In the genomic region with DNA sequence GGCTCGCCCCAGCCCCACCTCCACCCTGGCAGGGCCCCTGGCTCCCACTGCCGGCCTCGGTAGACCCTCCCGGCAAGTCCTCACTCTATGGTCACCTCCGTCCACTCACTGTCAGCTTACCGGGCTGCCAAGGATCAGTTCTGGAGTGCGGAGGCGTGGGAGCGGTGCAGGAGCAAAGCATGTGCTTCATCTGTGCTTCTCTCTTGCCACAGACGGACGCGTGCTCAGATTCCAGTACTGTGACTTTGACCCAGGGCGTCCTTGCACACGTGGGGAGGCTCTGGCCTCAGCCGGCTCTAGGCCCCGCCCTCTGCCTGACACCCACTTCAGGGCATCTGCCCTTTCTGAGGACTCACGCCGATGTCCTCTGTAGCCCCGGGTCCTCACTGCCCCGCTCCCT, we compare ENCODE assay signal across 26 cellular contexts.
DNase-seq lines count a peak whose midpoint lies in the region; ATAC-seq, FAIRE-seq and TF ChIP-seq lines count a peak whose summit lies in the region.
"Had no signal": no experiment of that assay in that cellular context is flagged by ENCODE, and none has a peak within 500 bp of the region (broad histone marks: within the 10 kb centered on the region; RNA-seq: fewer than 3 reads in every experiment).

No MANE protein-coding gene starts in this region.

- H3K56ac ChIP-seq in H1 (replicated peaks; ENCODE audit: insufficient read length, low read depth, low read length) = no peak overlapping the region

- TF ChIP-seq RAD21 in H1 (IDR thresholded peaks at IDR 0.05 in 1 of 2, conservative IDR thresholded peaks at IDR 0.05 in 1 of 2; ENCODE audit: low read depth in 2 of 2, low read length in 2 of 2) (no peak), HepG2 (CRISPR knock-in tag; IDR thresholded peaks at IDR 0.05) (no peak)

- WGBS in H1 (ENCODE audit: extremely low coverage in 1 of 2, insufficient coverage in 1 of 2, insufficient read length in 1 of 2, insufficient replicate concordance in 2 of 2, low coverage in 1 of 2, low lambda C conversion rate in 2 of 2, missing lambda C conversion rate in 1 of 2), 2 experiments = 87% methylated on average over 20 of the region's 20 CpGs; no CpG with 5 or more reads in 1 of the 2 experiments
- WGBS in HepG2 (ENCODE audit: low lambda C conversion rate) = 52% methylated on average over 16 of the region's 20 CpGs
- 31 to 58% methylated on average over 20 of the region's 20 CpGs for WGBS in pancreas, 2 donors

- H2BK15ac ChIP-seq in H1 (ENCODE audit: low read length) = no peak overlapping the region

- H3K79me1 ChIP-seq in H1 (ENCODE audit: low read depth, low read length) = no peaks in the 10 kb centered on the region

- no peak overlapping the region for H2BK20ac ChIP-seq in H1 (ENCODE audit: low read length)

- FAIRE-seq in H1 (lab: Jason Lieb, UNC) (no peak), HepG2 (lab: Jason Lieb, UNC) (no peak), pancreas (lab: Jason Lieb, UNC) (no peak)
- FAIRE-seq: GM12891 had no signal

- H2BK12ac ChIP-seq in H1 (ENCODE audit: low read depth, low read length) = 0 out of 2 replicates have a peak overlapping the region, but pooled peaks have one; percentile 75

- H3K27me3 ChIP-seq in H1 (replicated peaks in 1 of 4; ENCODE audit: control insufficient read depth in 3 of 4, extremely low read depth in 1 of 4, insufficient read depth in 3 of 4, low read length in 3 of 4) (no peaks in the 10 kb centered on the region), HepG2 (ENCODE audit: control insufficient read depth in 1 of 2, insufficient read depth in 2 of 2, low read length in 2 of 2) (no peaks in the 10 kb centered on the region), pancreas (no peaks in the 10 kb centered on the region), upper lobe of right lung (no peaks in the 10 kb centered on the region), foreskin keratinocyte (no peaks in the 10 kb centered on the region)
- H3K27me3 ChIP-seq: BLaER1 treated with 17β-estradiol and CSF1 and Interleukin-3, amounts not matched to agents 10 nM and 100 nM; colonic mucosa; tibial artery had no signal

- H3K9ac ChIP-seq in H1 (replicated peaks in 1 of 4; ENCODE audit: extremely low read depth in 1 of 4, low read depth in 3 of 4, low read length in 3 of 4) (no peak overlapping the region), HepG2 (ENCODE audit: insufficient read depth, low read depth, low read length) (no peak overlapping the region)
- H3K9ac ChIP-seq: BLaER1 treated with 17β-estradiol and CSF1 and Interleukin-3, amounts not matched to agents 10 nM and 100 nM had no signal

- TF ChIP-seq EP300 in H1 (IDR thresholded peaks at IDR 0.05; ENCODE audit: borderline replicate concordance in 1 of 2, low read depth in 2 of 2, low read length in 2 of 2) = no peak
- no peak for TF ChIP-seq EP300 in HepG2 (IDR thresholded peaks at IDR 0.05; ENCODE audit: low read depth in 2 of 2, low read length in 2 of 2)
- TF ChIP-seq EP300 in HepG2 (CRISPR knock-in tag; IDR thresholded peaks at IDR 0.05; ENCODE audit: borderline replicate concordance) = no peak

- H3K4me3 ChIP-seq in H1 (ENCODE audit: extremely low read depth in 1 of 4, insufficient read depth in 2 of 4, low read depth in 3 of 4, low read length in 4 of 4) (no peak overlapping the region), HepG2 (replicated peaks in 1 of 3; ENCODE audit: insufficient read depth in 1 of 3, low read depth in 2 of 3, low read length in 3 of 3) (peak overlapping the region in 1 of 3 experiments; percentile 6; a peak in 1 of 6 replicates), pancreas (peak overlapping the region in 1 of 4 donors; percentile 25), upper lobe of right lung (no peak overlapping the region)
- H3K4me3 ChIP-seq: BLaER1 treated with 17β-estradiol and CSF1 and Interleukin-3, amounts not matched to agents 10 nM and 100 nM; colonic mucosa; tibial artery had no signal

- no peak overlapping the region for H2AK5ac ChIP-seq in H1 (ENCODE audit: low read depth, low read length)

- H2AFZ ChIP-seq in H1 (ENCODE audit: low read length) (no peak overlapping the region), HepG2 (ENCODE audit: low read length) (no peak overlapping the region)

- no peak overlapping the region for H2BK120ac ChIP-seq in H1 (replicated peaks; ENCODE audit: low read depth, low read length)

- H3K4ac ChIP-seq in H1 (replicated peaks; ENCODE audit: insufficient read length, low read depth, low read length) = peak overlapping the region; percentile 39

- DNase-seq in H1 (ENCODE audit: low read depth in 1 of 2, low spot score in 2 of 2) = no peak
- peak; percentile 8 for DNase-seq in HepG2 (ENCODE audit: low spot score)
- DNase-seq in pancreas = peak in 5 of 6 donors; percentile 35 to 76 (median 65)
- peak; percentile 59 for DNase-seq in upper lobe of right lung
- DNase-seq in foreskin keratinocyte = no peak
- no peak for DNase-seq in NCI-H345 (lab: John Stamatoyannopoulos, UW)
- DNase-seq: activated CD4-positive, alpha-beta memory T cell treated with anti-CD3 and anti-CD28 coated beads, Interleukin-2, amount 10 ng/mL, durations not matched to agents 7 days and 5 days; activated CD4-positive, alpha-beta T cell treated with anti-CD3 and anti-CD28 coated beads for 1 hour; activated CD8-positive, alpha-beta memory T cell treated with anti-CD3 and anti-CD28 coated beads, Interleukin-2, amount 50 U/mL, for 4 hours; amygdala; colonic mucosa; effector CD4-positive, alpha-beta T cell; H7; KBM-7; naive thymus-derived CD8-positive, alpha-beta T cell; NCI-H1417; NCI-H2029; NCI-H526; SHP77; stimulated activated CD4-positive, alpha-beta T cell treated with anti-CD3 and anti-CD28 coated beads, Interleukin-4, amount 100 ng/mL, for 24 hours; T-helper 2 cell had no signal

- no peak overlapping the region for H3K23ac ChIP-seq in H1 (ENCODE audit: insufficient read length)

- H4K91ac ChIP-seq in H1 (replicated peaks; ENCODE audit: insufficient read length, low read length) = no peak overlapping the region

- peaks cover 2 to 36% (median 10%) of the 10 kb centered on the region in 4 experiments for H3K4me1 ChIP-seq in H1 (replicated peaks in 1 of 4; ENCODE audit: control insufficient read depth in 3 of 4, insufficient read depth in 4 of 4, low read length in 3 of 4)
- peaks cover 28% of the 10 kb centered on the region for H3K4me1 ChIP-seq in HepG2 (ENCODE audit: insufficient read depth, low read length)
- peaks cover 0 to 8% (median 5%) of the 10 kb centered on the region in 3 donors for H3K4me1 ChIP-seq in pancreas
- H3K4me1 ChIP-seq in upper lobe of right lung = no peaks in the 10 kb centered on the region
- no peaks in the 10 kb centered on the region for H3K4me1 ChIP-seq in foreskin keratinocyte
- H3K4me1 ChIP-seq: colonic mucosa, tibial artery had no signal

- H3K14ac ChIP-seq in H1 (ENCODE audit: insufficient read length) = no peak overlapping the region

- CTCF ChIA-PET in H1 (lab: Charles Lee; ENCODE audit: partially characterized antibody) = interaction anchor here (0.7 to 2.6 kb wide), 3 partner anchors 10 to 450 kb away, joined by 3 to 9 read pairs (median 3); no protein-coding TSS in a partner anchor
- CTCF ChIA-PET in HepG2 (lab: Yijun Ruan, JAX; ENCODE audit: low intra/inter-chr PET ratio, low total read pairs) = no interaction called here

- H3K23me2 ChIP-seq in H1 (ENCODE audit: low read depth, low read length) = no peaks in the 10 kb centered on the region

- H3K27ac ChIP-seq in H1 (ENCODE audit: low read depth, low read length) (no peak overlapping the region), HepG2 (ENCODE audit: extremely low read length, insufficient read depth, low read length) (peak overlapping the region; percentile 39), pancreas (peak overlapping the region; percentile 16 to 55 (median 44)), upper lobe of right lung (no peak overlapping the region), foreskin keratinocyte (no peak overlapping the region)
- H3K27ac ChIP-seq: BLaER1 treated with 17β-estradiol and CSF1 and Interleukin-3, amounts not matched to agents 10 nM and 100 nM; colonic mucosa; tibial artery had no signal

- H3K4me2 ChIP-seq in H1 (ENCODE audit: insufficient read depth in 1 of 2, low read depth in 2 of 2, low read length in 2 of 2) (no peak overlapping the region), HepG2 (ENCODE audit: low read depth, low read length) (no peak overlapping the region)
- H3K4me2 ChIP-seq: BLaER1 treated with 17β-estradiol and CSF1 and Interleukin-3, amounts not matched to agents 10 nM and 100 nM had no signal

- H3K18ac ChIP-seq in H1 (ENCODE audit: extremely low read depth, low read length) = no peak overlapping the region

- in situ Hi-C loops in HepG2 (cut with HindIII; ENCODE audit: extremely low pct_ligation_motif_present, low pct_unique_long_range_greater_than_20kb) = no loop called here

- TF ChIP-seq POLR2A in H1 (IDR thresholded peaks at IDR 0.05; ENCODE audit: control extremely low read depth in 1 of 2, low read depth in 2 of 2, low read length in 2 of 2) = no peak
- TF ChIP-seq POLR2A in HepG2 (IDR thresholded peaks at IDR 0.05; ENCODE audit: insufficient read depth in 1 of 2, low read depth in 2 of 2, low read length in 2 of 2) = no peak

- no peaks in the 10 kb centered on the region for H3K79me2 ChIP-seq in H1 (ENCODE audit: control insufficient read depth in 1 of 2, insufficient read depth in 2 of 2, low read length in 2 of 2)
- no peaks in the 10 kb centered on the region for H3K79me2 ChIP-seq in HepG2 (ENCODE audit: insufficient read depth, low read length)

- H3K9me3 ChIP-seq in H1 (ENCODE audit: insufficient read depth in 2 of 2, low read depth in 1 of 2, low read length in 1 of 2) = no peaks in the 10 kb centered on the region
- H3K9me3 ChIP-seq in HepG2 (ENCODE audit: low read length) = no peaks in the 10 kb centered on the region
- no peaks in the 10 kb centered on the region for H3K9me3 ChIP-seq in pancreas
- H3K9me3 ChIP-seq in upper lobe of right lung = no peaks in the 10 kb centered on the region
- H3K9me3 ChIP-seq: BLaER1 treated with 17β-estradiol and CSF1 and Interleukin-3, amounts not matched to agents 10 nM and 100 nM; colonic mucosa; tibial artery had no signal

- H3K36me3 ChIP-seq in H1 (ENCODE audit: control insufficient read depth in 2 of 4, insufficient read depth in 4 of 4, low read length in 3 of 4) (no peaks in the 10 kb centered on the region), HepG2 (replicated peaks in 1 of 2; ENCODE audit: control insufficient read depth in 1 of 2, insufficient read depth in 2 of 2, low read length in 2 of 2) (no peaks in the 10 kb centered on the region), pancreas (no peaks in the 10 kb centered on the region), upper lobe of right lung (no peaks in the 10 kb centered on the region)
- H3K36me3 ChIP-seq: BLaER1 treated with 17β-estradiol and CSF1 and Interleukin-3, amounts not matched to agents 10 nM and 100 nM; colonic mucosa had no signal

- BruUV-seq in HepG2 (replicated peaks; lab: Mats Ljungman, UMichigan) = no TSS peak

- ATAC-seq in HepG2 = peak; percentile 73
- ATAC-seq in pancreas = peak; percentile 79 to 84 (median 84)
- ATAC-seq in upper lobe of right lung = peak; percentile 35
- no peak for ATAC-seq in foreskin keratinocyte
- ATAC-seq in HG02852 (IDR thresholded peaks at IDR 0.05; ENCODE audit: unreplicated experiment) = no peak
- ATAC-seq: activated naive CD4-positive, alpha-beta T cell treated with anti-CD3 and anti-CD28 coated beads, Interleukin-2, amount 50 U/mL, for 72 hours; naive thymus-derived CD8-positive, alpha-beta T cell had no signal

- peak overlapping the region; percentile 35; the same call in 1 of the 2 replicates for H2BK5ac ChIP-seq in H1 (ENCODE audit: low read depth, low read length)

- intact Hi-C loops in HepG2 (cut with micrococcal nuclease; ENCODE audit: unreplicated experiment) = loop anchor here (5.0 kb wide), 1 partner anchor 377 kb away; no protein-coding TSS in a partner anchor
- intact Hi-C loops in pancreas (cut with DNase I) = no loop called here
- intact Hi-C loops in upper lobe of right lung (cut with DNase I) = no loop called here

- peaks cover 0 to 2% of the 10 kb centered on the region in 2 experiments for H4K20me1 ChIP-seq in H1 (replicated peaks in 1 of 2; ENCODE audit: control insufficient read depth in 1 of 2, insufficient read depth in 2 of 2, low read length in 2 of 2)
- H4K20me1 ChIP-seq in HepG2 (ENCODE audit: insufficient read depth, low read length) = no peaks in the 10 kb centered on the region
- H4K20me1 ChIP-seq: BLaER1 treated with 17β-estradiol and CSF1 and Interleukin-3, amounts not matched to agents 10 nM and 100 nM had no signal

- H4K8ac ChIP-seq in H1 (ENCODE audit: extremely low read depth, insufficient read depth, low read length) = no peak overlapping the region; the same call in 1 of the 2 replicates

- H4K5ac ChIP-seq in H1 (ENCODE audit: insufficient read length, low read depth, low read length) = no peak overlapping the region

- TF ChIP-seq CTCF in H1 (IDR thresholded peaks at IDR 0.05; ENCODE audit: control extremely low read depth in 1 of 3, insufficient read depth in 1 of 3, low read depth in 1 of 3, low read length in 3 of 3) (no peak), HepG2 (CRISPR knock-in tag; IDR thresholded peaks at IDR 0.05) (no peak), pancreas (IDR thresholded peaks at IDR 0.05) (no peak), upper lobe of right lung (IDR thresholded peaks at IDR 0.05) (no peak), foreskin keratinocyte (conservative IDR thresholded peaks at IDR 0.05) (no peak)

- POLR2A ChIA-PET in H1 (lab: Charles Lee; ENCODE audit: partially characterized antibody) = interaction anchor here (1.7 kb wide), 1 partner anchor 9 kb away, joined by 6 read pairs; no protein-coding TSS in a partner anchor
- POLR2A ChIA-PET in HepG2 (lab: Yijun Ruan, JAX) = no interaction called here

Comparison
In these comparisons a context has a peak if more than half of its experiments do, and no peak if none do; other contexts are left out.
1. DNase-seq: peak in HepG2 (single experiment), pancreas (5 of 6) and upper lobe of right lung (single experiment); none in H1 (0 of 2), foreskin keratinocyte (0 of 2) and NCI-H345 (single experiment).
2. H3K27ac ChIP-seq: peak in HepG2 (single experiment) and pancreas (4 of 4); none in H1 (single experiment), upper lobe of right lung (single experiment) and foreskin keratinocyte (single experiment).
3. ATAC-seq: peak in HepG2 (single experiment), pancreas (4 of 4) and upper lobe of right lung (single experiment); none in foreskin keratinocyte (single experiment) and HG02852 (single experiment).